ENCODE assay signal across 11 cellular contexts in the genomic region with DNA sequence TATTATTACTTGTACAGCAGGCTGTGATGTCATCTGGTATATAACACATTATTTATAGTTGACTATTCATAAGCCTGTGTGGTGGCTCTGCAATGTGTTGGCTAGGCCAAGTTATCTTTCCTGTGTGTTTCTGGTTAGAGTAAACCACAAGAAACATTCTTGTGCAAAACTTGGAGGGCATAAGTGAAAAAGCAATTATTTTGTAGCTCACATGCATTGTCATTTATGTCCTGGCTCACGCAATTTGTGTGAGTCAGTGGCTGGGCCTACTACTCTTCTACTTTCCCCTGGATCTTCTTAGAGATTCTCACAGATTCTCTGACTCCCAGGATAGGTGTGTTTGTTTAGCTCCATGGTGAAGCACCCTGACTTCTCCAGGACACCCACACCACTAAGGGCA. TPM values are rescaled to one million over a fixed set of nuclear protein-coding genes. Genes with fewer than 3 reads are reported as not detected.
DNase-seq lines count a peak whose midpoint lies in the region; ATAC-seq and TF ChIP-seq lines count a peak whose summit lies in the region.
"Had no signal": no experiment of that assay in that cellular context is flagged by ENCODE, and none has a peak within 500 bp of the region (broad histone marks: within the 10 kb centered on the region; RNA-seq: fewer than 3 reads in every experiment).

No MANE protein-coding gene starts in this region.

- peaks cover 23% of the 10 kb centered on the region for H3F3A ChIP-seq in MM.1S (ENCODE audit: insufficient read depth, low read length)

- no peak overlapping the region for H2AFZ ChIP-seq in MM.1S (ENCODE audit: low read length)

- peak; percentile 25 for DNase-seq in activated CD4-positive, alpha-beta memory T cell treated with anti-CD3 and anti-CD28 coated beads for 36 hours
- DNase-seq in activated CD4-positive, alpha-beta memory T cell treated with anti-CD3 and anti-CD28 coated beads, Interleukin-2, amount 10 ng/mL, durations not matched to agents 7 days and 5 days: no peak
- DNase-seq in MM.1S (peak; percentile 81), astrocyte of the hippocampus (ENCODE audit: low read depth, low spot score) (peak; percentile 79), skeletal muscle cell (ENCODE audit: low read depth) (peak; percentile 89), cerebellar cortex (ENCODE audit: low spot score) (no peak), GM19238 (ENCODE audit: insufficient read length, low spot score) (no peak)
- DNase-seq: glutamatergic neuron, NCI-H748 treated with DMSO at 0.1 percent for 48 hours, pancreas had no signal

- H3K9me3 Mint-ChIP-seq in activated CD4-positive, alpha-beta memory T cell treated with anti-CD3 and anti-CD28 coated beads for 36 hours: no peaks in the 10 kb centered on the region
- no peaks in the 10 kb centered on the region for H3K9me3 Mint-ChIP-seq in activated CD4-positive, alpha-beta memory T cell treated with anti-CD3 and anti-CD28 coated beads, Interleukin-2, amount 10 ng/mL, durations not matched to agents 7 days and 5 days

- peaks cover 20% of the 10 kb centered on the region for H3K4me1 Mint-ChIP-seq in activated CD4-positive, alpha-beta memory T cell treated with anti-CD3 and anti-CD28 coated beads for 36 hours (ENCODE audit: low read depth)
- H3K4me1 Mint-ChIP-seq in activated CD4-positive, alpha-beta memory T cell treated with anti-CD3 and anti-CD28 coated beads, Interleukin-2, amount 10 ng/mL, durations not matched to agents 7 days and 5 days: peaks cover 24% of the 10 kb centered on the region

- H3K9me2 ChIP-seq in MM.1S (replicated peaks; ENCODE audit: insufficient read depth, low read length): no peaks in the 10 kb centered on the region

- no peaks in the 10 kb centered on the region for H3K9me3 ChIP-seq in MM.1S (replicated peaks; ENCODE audit: insufficient read depth, low read length)
- H3K9me3 ChIP-seq: pancreas had no signal

- no peak overlapping the region for H3K4me2 ChIP-seq in MM.1S (ENCODE audit: low read depth, low read length)

- no peak for ATAC-seq in GM18870 (IDR thresholded peaks at IDR 0.05; ENCODE audit: unreplicated experiment)
- ATAC-seq: pancreas had no signal

- peak overlapping the region; percentile 4; the same call in 1 of the 2 replicates for H3K27ac ChIP-seq in MM.1S (ENCODE audit: low read length)
- H3K27ac ChIP-seq: pancreas had no signal

- no peak overlapping the region for H3K4me3 ChIP-seq in MM.1S (ENCODE audit: low read length)
- H3K4me3 ChIP-seq in skeletal muscle cell (ENCODE audit: low read depth, low read length): no peak overlapping the region
- H3K4me3 ChIP-seq: pancreas had no signal

- no peak overlapping the region for H3K27ac Mint-ChIP-seq in activated CD4-positive, alpha-beta memory T cell treated with anti-CD3 and anti-CD28 coated beads for 36 hours
- H3K27ac Mint-ChIP-seq in activated CD4-positive, alpha-beta memory T cell treated with anti-CD3 and anti-CD28 coated beads, Interleukin-2, amount 10 ng/mL, durations not matched to agents 7 days and 5 days: no peak overlapping the region

- intact Hi-C loops in activated CD4-positive, alpha-beta memory T cell treated with anti-CD3 and anti-CD28 coated beads for 36 hours (cut with micrococcal nuclease): no loop called here

- no peaks in the 10 kb centered on the region for H3K79me2 ChIP-seq in MM.1S (ENCODE audit: low read length)

- H3K36me3 ChIP-seq in MM.1S (replicated peaks; ENCODE audit: insufficient read depth, low read length): no peaks in the 10 kb centered on the region
- H3K36me3 ChIP-seq: pancreas had no signal

- no peaks in the 10 kb centered on the region for H3K36me3 Mint-ChIP-seq in activated CD4-positive, alpha-beta memory T cell treated with anti-CD3 and anti-CD28 coated beads for 36 hours
- H3K36me3 Mint-ChIP-seq in activated CD4-positive, alpha-beta memory T cell treated with anti-CD3 and anti-CD28 coated beads, Interleukin-2, amount 10 ng/mL, durations not matched to agents 7 days and 5 days (ENCODE audit: low read depth): no peaks in the 10 kb centered on the region

- no peaks in the 10 kb centered on the region for H3K27me3 ChIP-seq in MM.1S (replicated peaks; ENCODE audit: insufficient read depth, low read length)
- H3K27me3 ChIP-seq: pancreas had no signal

- H3K4me1 ChIP-seq in MM.1S (ENCODE audit: low read length): peaks cover 27% of the 10 kb centered on the region
- H3K4me1 ChIP-seq: pancreas had no signal

- CTCF ChIA-PET in activated CD4-positive, alpha-beta memory T cell treated with anti-CD3 and anti-CD28 coated beads for 36 hours (lab: Charles Lee): no interaction called here
- CTCF ChIA-PET in activated CD4-positive, alpha-beta memory T cell treated with anti-CD3 and anti-CD28 coated beads, Interleukin-2, amount 10 ng/mL, durations not matched to agents 7 days and 5 days (lab: Charles Lee): no interaction called here

- POLR2A ChIA-PET in activated CD4-positive, alpha-beta memory T cell treated with anti-CD3 and anti-CD28 coated beads for 36 hours (lab: Charles Lee): no interaction called here
- POLR2A ChIA-PET in activated CD4-positive, alpha-beta memory T cell treated with anti-CD3 and anti-CD28 coated beads, Interleukin-2, amount 10 ng/mL, durations not matched to agents 7 days and 5 days (lab: Charles Lee): no interaction called here

- no peaks in the 10 kb centered on the region for H4K20me1 ChIP-seq in MM.1S (ENCODE audit: insufficient read depth, low read length)

- H3K9ac ChIP-seq in MM.1S (ENCODE audit: low read length): no peak overlapping the region

- no peak overlapping the region for H3K4me3 Mint-ChIP-seq in activated CD4-positive, alpha-beta memory T cell treated with anti-CD3 and anti-CD28 coated beads for 36 hours
- H3K4me3 Mint-ChIP-seq in activated CD4-positive, alpha-beta memory T cell treated with anti-CD3 and anti-CD28 coated beads, Interleukin-2, amount 10 ng/mL, durations not matched to agents 7 days and 5 days: no peak overlapping the region

- no peaks in the 10 kb centered on the region for H3K27me3 Mint-ChIP-seq in activated CD4-positive, alpha-beta memory T cell treated with anti-CD3 and anti-CD28 coated beads for 36 hours
- H3K27me3 Mint-ChIP-seq in activated CD4-positive, alpha-beta memory T cell treated with anti-CD3 and anti-CD28 coated beads, Interleukin-2, amount 10 ng/mL, durations not matched to agents 7 days and 5 days: peaks cover 10% of the 10 kb centered on the region

- no peak for TF ChIP-seq CTCF in MM.1S (IDR thresholded peaks at IDR 0.05; ENCODE audit: low read length)

RNA-seq across cellular contexts. Expression of gene PTGS2, which starts 59.3 kb away (rescaled TPM):
- total RNA-seq in activated CD4-positive, alpha-beta memory T cell treated with anti-CD3 and anti-CD28 coated beads for 36 hours: 1 to 10 TPM; 2.8 to 2.9 TPM
- total RNA-seq in activated CD4-positive, alpha-beta memory T cell treated with anti-CD3 and anti-CD28 coated beads, Interleukin-2, amount 10 ng/mL, durations not matched to agents 7 days and 5 days: under 1 TPM; 0.13 to 0.18 TPM

Comparison
In these comparisons a context has a peak if more than half of its experiments do, and no peak if none do; other contexts are left out.
1. DNase-seq: peak in activated CD4-positive, alpha-beta memory T cell treated with anti-CD3 and anti-CD28 coated beads for 36 hours (single experiment), MM.1S (single experiment), astrocyte of the hippocampus (single experiment) and skeletal muscle cell (single experiment); none in activated CD4-positive, alpha-beta memory T cell treated with anti-CD3 and anti-CD28 coated beads, Interleukin-2, amount 10 ng/mL, durations not matched to agents 7 days and 5 days (single experiment), cerebellar cortex (single experiment) and GM19238 (single experiment).